In genomic region chr1:168957818-168958217, GRCh38 we compare ENCODE assay signal across 6 cellular contexts.
"Had no signal": no experiment of that assay in that cellular context is flagged by ENCODE, and none has a peak within 500 bp of the region (broad histone marks: within the 10 kb centered on the region; RNA-seq: fewer than 3 reads in every experiment).

No MANE protein-coding gene starts in this region.

- DNase-seq: GM23248, GOT3, H7, IMR-90 had no signal

- H3K36me3 ChIP-seq: HAP-1 had no signal

- H3K27ac ChIP-seq: GM23248 had no signal

- H3K9me3 ChIP-seq: HAP-1 had no signal

- H3K4me3 ChIP-seq: GM23248, HAP-1, K562 had no signal

- H3K4me1 ChIP-seq: HAP-1 had no signal
